ENCODE assay signal across 12 cellular contexts in the genomic region with DNA sequence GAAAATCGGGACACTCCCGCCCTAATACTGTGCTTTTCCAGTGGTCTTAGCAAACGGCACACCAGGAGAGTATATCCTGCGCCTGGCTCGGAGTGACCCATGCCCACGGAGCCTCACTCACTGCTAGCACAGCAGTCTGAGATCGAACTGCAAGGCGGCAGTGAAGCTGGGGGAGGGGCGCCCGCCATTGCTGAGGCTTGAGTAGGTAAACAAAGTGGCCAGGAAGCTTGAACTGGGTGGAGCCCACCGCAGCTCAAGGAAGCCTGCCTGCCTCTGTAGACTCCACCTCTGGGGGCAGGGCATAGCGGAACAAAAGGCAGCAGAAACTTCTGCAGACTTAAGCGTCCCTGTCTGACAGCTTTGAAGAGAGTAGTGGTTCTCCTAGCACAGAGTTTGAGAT. TPM values are rescaled to one million over a fixed set of nuclear protein-coding genes. Genes with fewer than 3 reads are reported as not detected.
DNase-seq lines count a peak whose midpoint lies in the region; ATAC-seq and TF ChIP-seq lines count a peak whose summit lies in the region.
"Not testable (repeated sequence)": the region's sequence is repeated elsewhere in the genome, so short reads cannot be mapped to it uniquely, and the experiment has no call there.
"Had no signal": no experiment of that assay in that cellular context is flagged by ENCODE, and none has a peak within 500 bp of the region (broad histone marks: within the 10 kb centered on the region; RNA-seq: fewer than 3 reads in every experiment).

No MANE protein-coding gene starts in this region.

- H3K27me3 ChIP-seq in colonic mucosa: not testable (repeated sequence)

- H3K27ac ChIP-seq in colonic mucosa: not testable (repeated sequence)

- CTCF ChIA-PET in Calu3 (lab: Charles Lee); activated CD4-positive, alpha-beta memory T cell treated with anti-CD3 and anti-CD28 coated beads, Interleukin-2, amount 10 ng/mL, durations not matched to agents 7 days and 5 days (lab: Charles Lee): not testable (repeated sequence)

- H3K4me3 ChIP-seq in colonic mucosa: not testable (repeated sequence)

- TF ChIP-seq CTCF in Calu3 (IDR thresholded peaks at IDR 0.05; ENCODE audit: unreplicated experiment); colonic mucosa (IDR thresholded peaks at IDR 0.05): not testable (repeated sequence)

- peak; percentile 42 for DNase-seq in Calu3
- peak; percentile 2 for DNase-seq in NCI-H82 (lab: John Stamatoyannopoulos, UW)
- DNase-seq in T-helper 17 cell: not testable (repeated sequence)
- peak; percentile 50 for DNase-seq in activated CD4-positive, alpha-beta memory T cell treated with anti-CD3 and anti-CD28 coated beads, Interleukin-2, amount 10 ng/mL, durations not matched to agents 7 days and 5 days
- peak; percentile 57 for DNase-seq in activated effector memory CD4-positive, alpha-beta T cell treated with anti-CD3 and anti-CD28 coated beads, Interleukin-2, amount 50 U/mL, for 16 hours
- peak; percentile 19 for DNase-seq in colonic mucosa

- not testable (repeated sequence) for H3K4me1 Mint-ChIP-seq in Calu3 (ENCODE audit: low read depth, unreplicated experiment); T-helper 17 cell
- peaks cover 16% of the 10 kb centered on the region for H3K4me1 Mint-ChIP-seq in activated CD4-positive, alpha-beta memory T cell treated with anti-CD3 and anti-CD28 coated beads, Interleukin-2, amount 10 ng/mL, durations not matched to agents 7 days and 5 days

- not testable (repeated sequence) for BruUV-seq in Calu3 (replicated peaks; lab: Mats Ljungman, UMichigan)

- not testable (repeated sequence) for H3K9ac ChIP-seq in colonic mucosa (ENCODE audit: low read depth in 2 of 2, low read length in 2 of 2)

- not testable (repeated sequence) for H3K9me3 ChIP-seq in T-helper 17 cell (ENCODE audit: control insufficient read depth, low read length, poor library complexity, severe bottlenecking); colonic mucosa

- POLR2A ChIA-PET in activated CD4-positive, alpha-beta memory T cell treated with anti-CD3 and anti-CD28 coated beads, Interleukin-2, amount 10 ng/mL, durations not matched to agents 7 days and 5 days (lab: Charles Lee): not testable (repeated sequence)

- not testable (repeated sequence) for ATAC-seq in T-helper 17 cell

- H3K4me3 Mint-ChIP-seq in Calu3 (ENCODE audit: low read depth, unreplicated experiment): peak overlapping the region; percentile 41
- H3K4me3 Mint-ChIP-seq in T-helper 17 cell: peak overlapping the region; percentile 33
- not testable (repeated sequence) for H3K4me3 Mint-ChIP-seq in activated CD4-positive, alpha-beta memory T cell treated with anti-CD3 and anti-CD28 coated beads, Interleukin-2, amount 10 ng/mL, durations not matched to agents 7 days and 5 days

- not testable (repeated sequence) for H3K9me3 Mint-ChIP-seq in Calu3 (ENCODE audit: low read depth, unreplicated experiment); activated CD4-positive, alpha-beta memory T cell treated with anti-CD3 and anti-CD28 coated beads, Interleukin-2, amount 10 ng/mL, durations not matched to agents 7 days and 5 days

- H3K4me1 ChIP-seq in colonic mucosa: not testable (repeated sequence)

- H3K36me3 ChIP-seq in colonic mucosa: not testable (repeated sequence)

- not testable (repeated sequence) for H3K27ac Mint-ChIP-seq in Calu3 (ENCODE audit: unreplicated experiment)
- H3K27ac Mint-ChIP-seq in T-helper 17 cell: peak overlapping the region; percentile 32
- peak overlapping the region; percentile 44 for H3K27ac Mint-ChIP-seq in activated CD4-positive, alpha-beta memory T cell treated with anti-CD3 and anti-CD28 coated beads, Interleukin-2, amount 10 ng/mL, durations not matched to agents 7 days and 5 days

- intact Hi-C loops in Calu3 (cut with micrococcal nuclease; ENCODE audit: unreplicated experiment); colonic mucosa (cut with DNase I): not testable (repeated sequence)

- H3K36me3 Mint-ChIP-seq in Calu3 (ENCODE audit: insufficient read depth, unreplicated experiment); T-helper 17 cell (ENCODE audit: low read depth): not testable (repeated sequence)
- peaks cover 19% of the 10 kb centered on the region for H3K36me3 Mint-ChIP-seq in activated CD4-positive, alpha-beta memory T cell treated with anti-CD3 and anti-CD28 coated beads, Interleukin-2, amount 10 ng/mL, durations not matched to agents 7 days and 5 days (ENCODE audit: low read depth)

- H3K27me3 Mint-ChIP-seq in Calu3 (ENCODE audit: unreplicated experiment); T-helper 17 cell; activated CD4-positive, alpha-beta memory T cell treated with anti-CD3 and anti-CD28 coated beads, Interleukin-2, amount 10 ng/mL, durations not matched to agents 7 days and 5 days: not testable (repeated sequence)

RNA-seq across cellular contexts. Expression of gene SSX4B, which starts 22.0 kb away (rescaled TPM):
- total RNA-seq in Calu3 (2022) (not detected in 2 replicates), T-helper 17 cell (not detected), colonic mucosa (not detected)
- not detected for total RNA-seq in activated CD4-positive, alpha-beta memory T cell treated with anti-CD3 and anti-CD28 coated beads, Interleukin-2, amount 10 ng/mL, durations not matched to agents 7 days and 5 days
- total RNA-seq: B cell, GM12878, GM23248, H7, MCF 10A had no signal

RNA-seq across cellular contexts. Expression of gene SLC38A5, which starts 36.3 kb away (rescaled TPM):
- total RNA-seq in Calu3 (2022) (0.33 and 0.54 TPM in 2 replicates), T-helper 17 cell (10 to 100 TPM; 25.2 to 27.7 TPM), colonic mucosa (10 to 100 TPM; 18.8 to 89.3 TPM)
- total RNA-seq in activated CD4-positive, alpha-beta memory T cell treated with anti-CD3 and anti-CD28 coated beads, Interleukin-2, amount 10 ng/mL, durations not matched to agents 7 days and 5 days: 10 to 100 TPM; 76.4 to 82.4 TPM
- total RNA-seq: SK-MEL-5 had no signal

RNA-seq across cellular contexts. Expression of gene FTSJ1, which starts 42.3 kb away (rescaled TPM):
- total RNA-seq in Calu3 (2022) (64.9 and 75.2 TPM in 2 replicates), T-helper 17 cell (10 to 100 TPM; 59.9 to 70.1 TPM), colonic mucosa (10 to 100 TPM; 18.0 to 38.7 TPM)
- 10 to 100 TPM; 57.6 to 60.1 TPM for total RNA-seq in activated CD4-positive, alpha-beta memory T cell treated with anti-CD3 and anti-CD28 coated beads, Interleukin-2, amount 10 ng/mL, durations not matched to agents 7 days and 5 days

RNA-seq across cellular contexts. Expression of gene SSX4, which starts 50.4 kb away (rescaled TPM):
- total RNA-seq in Calu3 (2022): not detected in 2 replicates
- total RNA-seq in T-helper 17 cell: not detected
- not detected for total RNA-seq in activated CD4-positive, alpha-beta memory T cell treated with anti-CD3 and anti-CD28 coated beads, Interleukin-2, amount 10 ng/mL, durations not matched to agents 7 days and 5 days
- total RNA-seq in colonic mucosa: not detected
- total RNA-seq: B cell, GM12878, GM23248, MCF 10A had no signal

Comparison
In these comparisons a context has a peak if more than half of its experiments do, and no peak if none do; other contexts are left out.
1. RNA of gene SLC38A5, which starts 36.3 kb away (total RNA-seq): 18.8 to 89.3 TPM in colonic mucosa, 76.4 to 82.4 TPM in activated CD4-positive, alpha-beta memory T cell treated with anti-CD3 and anti-CD28 coated beads, Interleukin-2, amount 10 ng/mL, durations not matched to agents 7 days and 5 days and 25.2 to 27.7 TPM in T-helper 17 cell; 0.33 to 0.54 TPM in Calu3; every median in the first group is over 10 times any median in the second.